19 cellular contexts compared by ENCODE assay signal in genomic region chr10:30873408-30873807, GRCh38.
A peak's percentile ranks its signal among the peaks of the same experiment; 100 is the strongest.
DNase-seq lines count a peak whose midpoint lies in the region; ATAC-seq and TF ChIP-seq lines count a peak whose summit lies in the region.
"Had no signal": no experiment of that assay in that cellular context is flagged by ENCODE, and none has a peak within 500 bp of the region (broad histone marks: within the 10 kb centered on the region; RNA-seq: fewer than 3 reads in every experiment).

No MANE protein-coding gene starts in this region.

- H3K4me3 ChIP-seq in SJCRH30 (no peak overlapping the region), right atrium auricular region (no peak overlapping the region)
- H3K4me3 ChIP-seq: HAP-1 had no signal

- H3K4me1 ChIP-seq in SJCRH30: peaks cover 38% of the 10 kb centered on the region
- H3K4me1 ChIP-seq in foreskin keratinocyte: no peaks in the 10 kb centered on the region
- H3K4me1 ChIP-seq in right atrium auricular region: no peaks in the 10 kb centered on the region
- H3K4me1 ChIP-seq: HAP-1 had no signal

- H3K36me3 ChIP-seq in SJCRH30 (no peaks in the 10 kb centered on the region), right atrium auricular region (peaks cover 9% of the 10 kb centered on the region)
- H3K36me3 ChIP-seq: HAP-1 had no signal

- peak overlapping the region; percentile 86 for H3K27ac ChIP-seq in SJCRH30
- no peak overlapping the region for H3K27ac ChIP-seq in foreskin keratinocyte
- H3K27ac ChIP-seq in right atrium auricular region: no peak overlapping the region
- H3K27ac ChIP-seq: 22Rv1, RWPE1 had no signal

- peak; percentile 41 for ATAC-seq in foreskin keratinocyte
- no peak for ATAC-seq in HG03108 (IDR thresholded peaks at IDR 0.05; ENCODE audit: unreplicated experiment)

- H3K9me3 ChIP-seq in SJCRH30 (replicated peaks) (no peaks in the 10 kb centered on the region), right atrium auricular region (no peaks in the 10 kb centered on the region)
- H3K9me3 ChIP-seq: HAP-1 had no signal

- DNase-seq in DMS 273 (lab: John Stamatoyannopoulos, UW; ENCODE audit: unreplicated experiment) (peak; percentile 31), DMS 273 treated with DMSO at 0.1 percent for 48 hours (lab: John Stamatoyannopoulos, UW) (no peak), SJCRH30 (peak; percentile 29 to 74), foreskin keratinocyte (peak; percentile 4 to 42), right atrium auricular region (ENCODE audit: low spot score) (no peak), KG1 (lab: John Stamatoyannopoulos, UW) (no peak), cortex of kidney (lab: John Stamatoyannopoulos, UW) (no peak)
- DNase-seq: CD4-positive, CD25-positive, alpha-beta regulatory T cell; COR-L47; NCI-H1092 treated with DMSO at 0.1 percent for 48 hours; NCI-H146; NCI-H2081; NCI-H446 treated with DMSO at 0.1 percent for 48 hours; NCI-H774; SIG-M5 had no signal

- no peaks in the 10 kb centered on the region for H3K27me3 ChIP-seq in SJCRH30
- H3K27me3 ChIP-seq in foreskin keratinocyte: no peaks in the 10 kb centered on the region
- H3K27me3 ChIP-seq in right atrium auricular region: no peaks in the 10 kb centered on the region

- TF ChIP-seq CTCF in foreskin keratinocyte (conservative IDR thresholded peaks at IDR 0.05): no peak
- no peak for TF ChIP-seq CTCF in right atrium auricular region (IDR thresholded peaks at IDR 0.05)

Comparison
In these comparisons a context has a peak if more than half of its experiments do, and no peak if none do; other contexts are left out.
1. DNase-seq: peak in DMS 273 (single experiment), SJCRH30 (2 of 2) and foreskin keratinocyte (2 of 2); none in DMS 273 treated with DMSO at 0.1 percent for 48 hours (single experiment), right atrium auricular region (single experiment), KG1 (single experiment) and cortex of kidney (single experiment).